ENCODE assay signal across 8 cellular contexts in genomic region chr9:128191406-128192046, GRCh38. TPM values are rescaled to one million over a fixed set of nuclear protein-coding genes. Genes with fewer than 3 reads are reported as not detected.
A peak's percentile ranks its signal among the peaks of the same experiment; 100 is the strongest.
DNase-seq lines count a peak whose midpoint lies in the region; ATAC-seq, FAIRE-seq and TF ChIP-seq lines count a peak whose summit lies in the region.

CIZ1 (minus strand) TSS chr9:128191572; CDS start chr9:128190857, 715 bp downstream.

- no peak for FAIRE-seq in astrocyte (lab: Jason Lieb, UNC)

- H3K4me1 ChIP-seq in GM23338 (ENCODE audit: insufficient read depth) (no peaks in the 10 kb centered on the region), MM.1S (ENCODE audit: low read length) (peaks cover 6% of the 10 kb centered on the region; the same call in 1 of the 2 replicates), astrocyte (ENCODE audit: insufficient read depth, low read length) (peaks cover 12% of the 10 kb centered on the region), hepatocyte (ENCODE audit: insufficient read depth) (peaks cover 9% of the 10 kb centered on the region)

- peak within 1 kb of the TSS; percentile 98 for H3K4me3 Mint-ChIP-seq in GM23338
- H3K4me3 Mint-ChIP-seq in T-helper 2 cell treated with Interferon-gamma antibody and Interleukin-4, amounts not matched to agents 5 μg/mL and 100 μg/mL, for 36 hours, result peak within 1 kb of the TSS; percentile 98
- H3K4me3 Mint-ChIP-seq in astrocyte (ENCODE audit: unreplicated experiment), result peak within 1 kb of the TSS; percentile 96

- H3K36me3 ChIP-seq in GM23338 (ENCODE audit: insufficient read depth) (0 out of 2 replicates have a peak, but pooled peaks cover 6% of the 10 kb centered on the region), MM.1S (replicated peaks; ENCODE audit: insufficient read depth, low read length) (no peaks in the 10 kb centered on the region), astrocyte (ENCODE audit: insufficient read depth, low read length) (peaks cover 14% of the 10 kb centered on the region), hepatocyte (replicated peaks; ENCODE audit: insufficient read depth, low read depth) (no peaks in the 10 kb centered on the region)

- intact Hi-C loops in sciatic nerve (cut with DNase I), result no loop called here

- H3K9me3 Mint-ChIP-seq in GM23338, result no peaks in the 10 kb centered on the region
- no peaks in the 10 kb centered on the region for H3K9me3 Mint-ChIP-seq in T-helper 2 cell treated with Interferon-gamma antibody and Interleukin-4, amounts not matched to agents 5 μg/mL and 100 μg/mL, for 36 hours
- no peaks in the 10 kb centered on the region for H3K9me3 Mint-ChIP-seq in astrocyte (ENCODE audit: unreplicated experiment)

- peak; percentile 74 for DNase-seq in GDM1 (lab: John Stamatoyannopoulos, UW)
- peak; percentile 85 for DNase-seq in GM23338 (ENCODE audit: low spot score)
- peak; percentile 86 for DNase-seq in MM.1S
- DNase-seq in T-helper 2 cell treated with Interferon-gamma antibody and Interleukin-4, amounts not matched to agents 5 μg/mL and 100 μg/mL, for 36 hours (ENCODE audit: low spot score), result peak; percentile 78
- DNase-seq in astrocyte (ENCODE audit: low read depth), result peak; percentile 63
- peak; percentile 93 for DNase-seq in hepatocyte (ENCODE audit: low spot score)
- DNase-seq in sciatic nerve (ENCODE audit: low spot score), result peak; percentile 88

- H3K9me2 ChIP-seq in GM23338 (ENCODE audit: insufficient read depth) (no peaks in the 10 kb centered on the region), MM.1S (replicated peaks; ENCODE audit: insufficient read depth, low read length) (no peaks in the 10 kb centered on the region), hepatocyte (replicated peaks; ENCODE audit: insufficient read depth) (no peaks in the 10 kb centered on the region)

- H3K4me1 Mint-ChIP-seq in GM23338 (peaks cover 6% of the 10 kb centered on the region), astrocyte (ENCODE audit: low read depth, unreplicated experiment) (peaks cover 8% of the 10 kb centered on the region)
- H3K4me1 Mint-ChIP-seq in T-helper 2 cell treated with Interferon-gamma antibody and Interleukin-4, amounts not matched to agents 5 μg/mL and 100 μg/mL, for 36 hours (ENCODE audit: low read depth), result peaks cover 21% of the 10 kb centered on the region

- WGBS in hepatocyte (ENCODE audit: low lambda C conversion rate, missing lambda C conversion rate), result under 1% methylated on average over 41 of the region's 71 CpGs

- H3K27me3 ChIP-seq in GM23338 (ENCODE audit: insufficient read depth) (peaks cover 6% of the 10 kb centered on the region; the same call in 1 of the 2 replicates), MM.1S (replicated peaks; ENCODE audit: insufficient read depth, low read length) (no peaks in the 10 kb centered on the region), astrocyte (ENCODE audit: insufficient read depth, low read length) (no peaks in the 10 kb centered on the region), hepatocyte (no peaks in the 10 kb centered on the region)

- H3K27ac ChIP-seq in GM23338 (ENCODE audit: low read depth) (no peak within 1 kb of the TSS), MM.1S (ENCODE audit: low read length) (peak within 1 kb of the TSS; percentile 1; the same call in 1 of the 2 replicates), astrocyte (ENCODE audit: low read depth, low read length) (peak within 1 kb of the TSS; percentile 31), hepatocyte (peak within 1 kb of the TSS; percentile 81)

- H2AFZ ChIP-seq in GM23338 (peak within 1 kb of the TSS; percentile 97), MM.1S (ENCODE audit: low read length) (peak within 1 kb of the TSS; percentile 99), astrocyte (ENCODE audit: low read depth, low read length) (peak within 1 kb of the TSS; percentile 76), hepatocyte (peak within 1 kb of the TSS; percentile 99)

- H3K4me3 ChIP-seq in GM23338 (peak within 1 kb of the TSS; percentile 90), MM.1S (ENCODE audit: low read length) (peak within 1 kb of the TSS; percentile 66), astrocyte (ENCODE audit: insufficient read depth, low read depth, low read length) (peak within 1 kb of the TSS; percentile 82), hepatocyte (peak within 1 kb of the TSS; percentile 73)

- H3K79me2 ChIP-seq in GM23338 (replicated peaks; ENCODE audit: insufficient read depth) (no peaks in the 10 kb centered on the region), MM.1S (ENCODE audit: low read length) (peaks cover 17% of the 10 kb centered on the region), astrocyte (ENCODE audit: insufficient read depth, low read length) (peaks cover 26% of the 10 kb centered on the region), hepatocyte (peaks cover 39% of the 10 kb centered on the region)

- peaks cover 27% of the 10 kb centered on the region for H3K36me3 Mint-ChIP-seq in GM23338 (ENCODE audit: low read depth)
- peaks cover 26% of the 10 kb centered on the region for H3K36me3 Mint-ChIP-seq in T-helper 2 cell treated with Interferon-gamma antibody and Interleukin-4, amounts not matched to agents 5 μg/mL and 100 μg/mL, for 36 hours (ENCODE audit: low read depth)
- peaks cover 7% of the 10 kb centered on the region for H3K36me3 Mint-ChIP-seq in astrocyte (ENCODE audit: low read depth, unreplicated experiment)

- H3K27me3 Mint-ChIP-seq in GM23338 (ENCODE audit: insufficient read depth, low read depth, poor library complexity), result peaks cover 21% of the 10 kb centered on the region
- no peaks in the 10 kb centered on the region for H3K27me3 Mint-ChIP-seq in T-helper 2 cell treated with Interferon-gamma antibody and Interleukin-4, amounts not matched to agents 5 μg/mL and 100 μg/mL, for 36 hours (ENCODE audit: low read depth)
- H3K27me3 Mint-ChIP-seq in astrocyte (ENCODE audit: low read depth, unreplicated experiment), result no peaks in the 10 kb centered on the region

- H3K27ac Mint-ChIP-seq in GM23338 (no peak within 1 kb of the TSS), astrocyte (ENCODE audit: unreplicated experiment) (peak within 1 kb of the TSS; percentile 89)
- peak within 1 kb of the TSS; percentile 92 for H3K27ac Mint-ChIP-seq in T-helper 2 cell treated with Interferon-gamma antibody and Interleukin-4, amounts not matched to agents 5 μg/mL and 100 μg/mL, for 36 hours

- H3K4me2 ChIP-seq in GM23338 (peak within 1 kb of the TSS; percentile 91), MM.1S (ENCODE audit: low read depth, low read length) (peak within 1 kb of the TSS; percentile 91), astrocyte (ENCODE audit: low read length) (peak within 1 kb of the TSS; percentile 97), hepatocyte (peak within 1 kb of the TSS; percentile 94)

- H3K9ac ChIP-seq in MM.1S (ENCODE audit: low read length) (peak within 1 kb of the TSS; percentile 75), astrocyte (ENCODE audit: low read length) (peak within 1 kb of the TSS; percentile 94)

- TF ChIP-seq CTCF in GM23338 (conservative IDR thresholded peaks at IDR 0.05; ENCODE audit: low read depth in 2 of 2), result peak; percentile 57 to 75
- TF ChIP-seq CTCF in MM.1S (IDR thresholded peaks at IDR 0.05; ENCODE audit: low read length), result peak; percentile 66
- TF ChIP-seq CTCF in astrocyte (IDR thresholded peaks at IDR 0.05; ENCODE audit: insufficient read depth, low read depth, low read length), result peak; percentile 27
- peak; percentile 81 for TF ChIP-seq CTCF in hepatocyte (IDR thresholded peaks at IDR 0.05; ENCODE audit: poor library complexity)

- ATAC-seq in GM23338 (peak; percentile 86), sciatic nerve (peak; percentile 90), GM18870 (IDR thresholded peaks at IDR 0.05; ENCODE audit: unreplicated experiment) (no peak)

- H3F3A ChIP-seq in GM23338 (replicated peaks; ENCODE audit: low read depth), result no peaks in the 10 kb centered on the region
- H3F3A ChIP-seq in MM.1S (ENCODE audit: insufficient read depth, low read length), result peaks cover 8% of the 10 kb centered on the region; the same call in 1 of the 2 replicates

- H4K20me1 ChIP-seq in GM23338 (replicated peaks; ENCODE audit: insufficient read depth), result peaks cover 3% of the 10 kb centered on the region; the same call in 1 of the 2 replicates
- H4K20me1 ChIP-seq in MM.1S (ENCODE audit: insufficient read depth, low read length), result no peaks in the 10 kb centered on the region
- peaks cover 13% of the 10 kb centered on the region for H4K20me1 ChIP-seq in astrocyte (ENCODE audit: insufficient read depth, low read length)
- H4K20me1 ChIP-seq in hepatocyte (ENCODE audit: insufficient read depth, poor library complexity, severe bottlenecking), result no peaks in the 10 kb centered on the region

- H3K9me3 ChIP-seq in MM.1S (replicated peaks; ENCODE audit: insufficient read depth, low read length) (no peaks in the 10 kb centered on the region), astrocyte (ENCODE audit: insufficient read depth, low read depth, low read length) (no peaks in the 10 kb centered on the region), hepatocyte (ENCODE audit: low read depth) (no peaks in the 10 kb centered on the region)

TF ChIP-seq in GM23338, 12 proteins besides CTCF, POLR2A, EP300 and RAD21:
- TF ChIP-seq ETS1 (IDR thresholded peaks at IDR 0.05) (0 out of 2 replicates have a peak, but pooled peaks have one; percentile 29), POLR2AphosphoS5 (IDR thresholded peaks at IDR 0.05; ENCODE audit: low read depth) (peak; percentile 77), NANOG (IDR thresholded peaks at IDR 0.05; ENCODE audit: borderline replicate concordance) (no peak), CREB1 (CRISPR knock-in tag; IDR thresholded peaks at IDR 0.05; ENCODE audit: low read depth) (peak; percentile 32; the same call in 1 of the 2 replicates), STAT1 (IDR thresholded peaks at IDR 0.05; ENCODE audit: unreplicated experiment) (no peak), ZNF331 (CRISPR knock-in tag; IDR thresholded peaks at IDR 0.05; ENCODE audit: low read depth) (no peak)

RNA-seq across cellular contexts. Expression of gene CIZ1, which starts in this region (rescaled TPM):
- 48.2 and 61.4 TPM in 2 replicates for total RNA-seq in GM23338 (2014; rRNA removed; shearing (Covaris generic))
- polyA plus RNA-seq in GM23338 (2016; fragmentation: Nextera tagmentation; extraction: Ambion mirVana) (49.6 and 49.7 TPM in 2 replicates), hepatocyte (85.6 and 91.0 TPM in 2 replicates)
- total RNA-seq in astrocyte (110 and 117 TPM in 2 replicates), hepatocyte (31.0 and 31.1 TPM in 2 replicates), sciatic nerve (140 TPM)

Comparison
In these comparisons a context has a peak if more than half of its experiments do, and no peak if none do; other contexts are left out.
1. CTCF ChIP-seq: peak in every context shown above with its lines; median percentile 81 in hepatocyte; 66 in GM23338; 66 in MM.1S; 27 in astrocyte.